In genomic region chr3:95459706-95460105, GRCh38 we compare ENCODE assay signal across 1 cellular context.
TF ChIP-seq lines count a peak whose summit lies in the region.

No MANE protein-coding gene starts in this region.

TF ChIP-seq in GM23338, 12 proteins besides CTCF, POLR2A, EP300 and RAD21:
- TF ChIP-seq, protein P1, sequence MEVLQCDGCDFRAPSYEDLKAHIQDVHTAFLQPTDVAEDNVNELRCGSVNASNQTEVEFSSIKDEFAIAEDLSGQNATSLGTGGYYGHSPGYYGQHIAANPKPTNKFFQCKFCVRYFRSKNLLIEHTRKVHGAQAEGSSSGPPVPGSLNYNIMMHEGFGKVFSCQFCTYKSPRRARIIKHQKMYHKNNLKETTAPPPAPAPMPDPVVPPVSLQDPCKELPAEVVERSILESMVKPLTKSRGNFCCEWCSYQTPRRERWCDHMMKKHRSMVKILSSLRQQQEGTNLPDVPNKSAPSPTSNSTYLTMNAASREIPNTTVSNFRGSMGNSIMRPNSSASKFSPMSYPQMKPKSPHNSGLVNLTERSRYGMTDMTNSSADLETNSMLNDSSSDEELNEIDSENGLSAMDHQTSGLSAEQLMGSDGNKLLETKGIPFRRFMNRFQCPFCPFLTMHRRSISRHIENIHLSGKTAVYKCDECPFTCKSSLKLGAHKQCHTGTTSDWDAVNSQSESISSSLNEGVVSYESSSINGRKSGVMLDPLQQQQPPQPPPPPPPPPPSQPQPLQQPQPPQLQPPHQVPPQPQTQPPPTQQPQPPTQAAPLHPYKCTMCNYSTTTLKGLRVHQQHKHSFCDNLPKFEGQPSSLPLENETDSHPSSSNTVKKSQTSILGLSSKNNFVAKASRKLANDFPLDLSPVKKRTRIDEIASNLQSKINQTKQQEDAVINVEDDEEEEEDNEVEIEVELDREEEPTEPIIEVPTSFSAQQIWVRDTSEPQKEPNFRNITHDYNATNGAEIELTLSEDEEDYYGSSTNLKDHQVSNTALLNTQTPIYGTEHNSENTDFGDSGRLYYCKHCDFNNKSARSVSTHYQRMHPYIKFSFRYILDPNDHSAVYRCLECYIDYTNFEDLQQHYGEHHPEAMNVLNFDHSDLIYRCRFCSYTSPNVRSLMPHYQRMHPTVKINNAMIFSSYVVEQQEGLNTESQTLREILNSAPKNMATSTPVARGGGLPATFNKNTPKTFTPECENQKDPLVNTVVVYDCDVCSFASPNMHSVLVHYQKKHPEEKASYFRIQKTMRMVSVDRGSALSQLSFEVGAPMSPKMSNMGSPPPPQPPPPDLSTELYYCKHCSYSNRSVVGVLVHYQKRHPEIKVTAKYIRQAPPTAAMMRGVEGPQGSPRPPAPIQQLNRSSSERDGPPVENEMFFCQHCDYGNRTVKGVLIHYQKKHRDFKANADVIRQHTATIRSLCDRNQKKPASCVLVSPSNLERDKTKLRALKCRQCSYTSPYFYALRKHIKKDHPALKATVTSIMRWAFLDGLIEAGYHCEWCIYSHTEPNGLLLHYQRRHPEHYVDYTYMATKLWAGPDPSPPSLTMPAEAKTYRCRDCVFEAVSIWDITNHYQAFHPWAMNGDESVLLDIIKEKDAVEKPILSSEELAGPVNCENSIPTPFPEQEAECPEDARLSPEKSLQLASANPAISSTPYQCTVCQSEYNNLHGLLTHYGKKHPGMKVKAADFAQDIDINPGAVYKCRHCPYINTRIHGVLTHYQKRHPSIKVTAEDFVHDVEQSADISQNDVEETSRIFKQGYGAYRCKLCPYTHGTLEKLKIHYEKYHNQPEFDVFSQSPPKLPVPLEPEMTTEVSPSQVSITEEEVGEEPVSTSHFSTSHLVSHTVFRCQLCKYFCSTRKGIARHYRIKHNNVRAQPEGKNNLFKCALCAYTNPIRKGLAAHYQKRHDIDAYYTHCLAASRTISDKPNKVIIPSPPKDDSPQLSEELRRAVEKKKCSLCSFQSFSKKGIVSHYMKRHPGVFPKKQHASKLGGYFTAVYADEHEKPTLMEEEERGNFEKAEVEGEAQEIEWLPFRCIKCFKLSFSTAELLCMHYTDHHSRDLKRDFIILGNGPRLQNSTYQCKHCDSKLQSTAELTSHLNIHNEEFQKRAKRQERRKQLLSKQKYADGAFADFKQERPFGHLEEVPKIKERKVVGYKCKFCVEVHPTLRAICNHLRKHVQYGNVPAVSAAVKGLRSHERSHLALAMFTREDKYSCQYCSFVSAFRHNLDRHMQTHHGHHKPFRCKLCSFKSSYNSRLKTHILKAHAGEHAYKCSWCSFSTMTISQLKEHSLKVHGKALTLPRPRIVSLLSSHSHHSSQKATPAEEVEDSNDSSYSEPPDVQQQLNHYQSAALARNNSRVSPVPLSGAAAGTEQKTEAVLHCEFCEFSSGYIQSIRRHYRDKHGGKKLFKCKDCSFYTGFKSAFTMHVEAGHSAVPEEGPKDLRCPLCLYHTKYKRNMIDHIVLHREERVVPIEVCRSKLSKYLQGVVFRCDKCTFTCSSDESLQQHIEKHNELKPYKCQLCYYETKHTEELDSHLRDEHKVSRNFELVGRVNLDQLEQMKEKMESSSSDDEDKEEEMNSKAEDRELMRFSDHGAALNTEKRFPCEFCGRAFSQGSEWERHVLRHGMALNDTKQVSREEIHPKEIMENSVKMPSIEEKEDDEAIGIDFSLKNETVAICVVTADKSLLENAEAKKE (CRISPR knock-in tag; IDR thresholded peaks at IDR 0.05): no peak
- TF ChIP-seq EZH2 (IDR thresholded peaks at IDR 0.05; ENCODE audit: low read depth, unreplicated experiment): no peak
